Comparison of ENCODE assay signal across 1 cellular context in the genomic region with DNA sequence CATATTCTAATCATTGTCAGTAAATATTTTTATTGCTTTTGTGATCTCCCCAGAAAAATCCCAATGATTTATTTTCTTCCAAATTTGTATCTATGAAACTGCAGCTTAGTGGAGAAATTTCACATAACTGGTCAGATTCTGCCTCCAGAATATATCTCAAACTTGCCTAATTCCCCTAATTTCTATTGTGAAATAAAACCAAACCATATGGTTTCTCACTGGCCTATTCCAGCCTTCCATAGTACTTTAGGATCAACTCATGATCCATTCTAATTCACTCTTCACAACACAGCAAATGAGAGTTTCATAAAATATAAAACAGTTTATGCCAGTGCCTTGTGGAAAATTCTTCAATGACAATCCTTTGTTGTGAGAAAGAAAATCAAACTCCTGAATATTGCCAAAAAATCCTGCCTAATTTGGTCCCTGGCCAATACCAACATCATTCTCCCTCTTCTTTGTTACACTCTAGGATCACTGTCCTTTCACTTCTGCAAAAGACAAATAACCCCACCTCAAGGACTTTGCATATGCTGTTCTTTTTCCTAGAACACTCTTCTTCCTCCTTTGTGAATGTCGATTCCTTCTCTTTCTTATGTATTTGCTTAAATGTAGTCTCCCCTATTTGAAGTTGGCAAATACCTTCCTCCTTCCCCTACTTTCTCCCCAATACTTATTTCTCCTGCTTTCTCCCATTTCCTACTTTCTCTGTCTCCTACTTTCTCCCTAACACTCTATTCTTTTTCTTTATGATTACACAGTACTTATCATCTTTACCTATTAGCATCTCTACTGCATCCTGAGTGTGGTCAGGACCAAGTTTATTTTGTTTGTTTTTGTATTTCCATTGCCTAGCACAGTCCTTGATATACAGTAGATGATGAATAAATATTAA.
TF ChIP-seq lines count a peak whose summit lies in the region.

No MANE protein-coding gene starts in this region.

TF ChIP-seq in GM23338, 12 proteins besides CTCF, POLR2A, EP300 and RAD21 (continued from another document):
- TF ChIP-seq, protein P1, sequence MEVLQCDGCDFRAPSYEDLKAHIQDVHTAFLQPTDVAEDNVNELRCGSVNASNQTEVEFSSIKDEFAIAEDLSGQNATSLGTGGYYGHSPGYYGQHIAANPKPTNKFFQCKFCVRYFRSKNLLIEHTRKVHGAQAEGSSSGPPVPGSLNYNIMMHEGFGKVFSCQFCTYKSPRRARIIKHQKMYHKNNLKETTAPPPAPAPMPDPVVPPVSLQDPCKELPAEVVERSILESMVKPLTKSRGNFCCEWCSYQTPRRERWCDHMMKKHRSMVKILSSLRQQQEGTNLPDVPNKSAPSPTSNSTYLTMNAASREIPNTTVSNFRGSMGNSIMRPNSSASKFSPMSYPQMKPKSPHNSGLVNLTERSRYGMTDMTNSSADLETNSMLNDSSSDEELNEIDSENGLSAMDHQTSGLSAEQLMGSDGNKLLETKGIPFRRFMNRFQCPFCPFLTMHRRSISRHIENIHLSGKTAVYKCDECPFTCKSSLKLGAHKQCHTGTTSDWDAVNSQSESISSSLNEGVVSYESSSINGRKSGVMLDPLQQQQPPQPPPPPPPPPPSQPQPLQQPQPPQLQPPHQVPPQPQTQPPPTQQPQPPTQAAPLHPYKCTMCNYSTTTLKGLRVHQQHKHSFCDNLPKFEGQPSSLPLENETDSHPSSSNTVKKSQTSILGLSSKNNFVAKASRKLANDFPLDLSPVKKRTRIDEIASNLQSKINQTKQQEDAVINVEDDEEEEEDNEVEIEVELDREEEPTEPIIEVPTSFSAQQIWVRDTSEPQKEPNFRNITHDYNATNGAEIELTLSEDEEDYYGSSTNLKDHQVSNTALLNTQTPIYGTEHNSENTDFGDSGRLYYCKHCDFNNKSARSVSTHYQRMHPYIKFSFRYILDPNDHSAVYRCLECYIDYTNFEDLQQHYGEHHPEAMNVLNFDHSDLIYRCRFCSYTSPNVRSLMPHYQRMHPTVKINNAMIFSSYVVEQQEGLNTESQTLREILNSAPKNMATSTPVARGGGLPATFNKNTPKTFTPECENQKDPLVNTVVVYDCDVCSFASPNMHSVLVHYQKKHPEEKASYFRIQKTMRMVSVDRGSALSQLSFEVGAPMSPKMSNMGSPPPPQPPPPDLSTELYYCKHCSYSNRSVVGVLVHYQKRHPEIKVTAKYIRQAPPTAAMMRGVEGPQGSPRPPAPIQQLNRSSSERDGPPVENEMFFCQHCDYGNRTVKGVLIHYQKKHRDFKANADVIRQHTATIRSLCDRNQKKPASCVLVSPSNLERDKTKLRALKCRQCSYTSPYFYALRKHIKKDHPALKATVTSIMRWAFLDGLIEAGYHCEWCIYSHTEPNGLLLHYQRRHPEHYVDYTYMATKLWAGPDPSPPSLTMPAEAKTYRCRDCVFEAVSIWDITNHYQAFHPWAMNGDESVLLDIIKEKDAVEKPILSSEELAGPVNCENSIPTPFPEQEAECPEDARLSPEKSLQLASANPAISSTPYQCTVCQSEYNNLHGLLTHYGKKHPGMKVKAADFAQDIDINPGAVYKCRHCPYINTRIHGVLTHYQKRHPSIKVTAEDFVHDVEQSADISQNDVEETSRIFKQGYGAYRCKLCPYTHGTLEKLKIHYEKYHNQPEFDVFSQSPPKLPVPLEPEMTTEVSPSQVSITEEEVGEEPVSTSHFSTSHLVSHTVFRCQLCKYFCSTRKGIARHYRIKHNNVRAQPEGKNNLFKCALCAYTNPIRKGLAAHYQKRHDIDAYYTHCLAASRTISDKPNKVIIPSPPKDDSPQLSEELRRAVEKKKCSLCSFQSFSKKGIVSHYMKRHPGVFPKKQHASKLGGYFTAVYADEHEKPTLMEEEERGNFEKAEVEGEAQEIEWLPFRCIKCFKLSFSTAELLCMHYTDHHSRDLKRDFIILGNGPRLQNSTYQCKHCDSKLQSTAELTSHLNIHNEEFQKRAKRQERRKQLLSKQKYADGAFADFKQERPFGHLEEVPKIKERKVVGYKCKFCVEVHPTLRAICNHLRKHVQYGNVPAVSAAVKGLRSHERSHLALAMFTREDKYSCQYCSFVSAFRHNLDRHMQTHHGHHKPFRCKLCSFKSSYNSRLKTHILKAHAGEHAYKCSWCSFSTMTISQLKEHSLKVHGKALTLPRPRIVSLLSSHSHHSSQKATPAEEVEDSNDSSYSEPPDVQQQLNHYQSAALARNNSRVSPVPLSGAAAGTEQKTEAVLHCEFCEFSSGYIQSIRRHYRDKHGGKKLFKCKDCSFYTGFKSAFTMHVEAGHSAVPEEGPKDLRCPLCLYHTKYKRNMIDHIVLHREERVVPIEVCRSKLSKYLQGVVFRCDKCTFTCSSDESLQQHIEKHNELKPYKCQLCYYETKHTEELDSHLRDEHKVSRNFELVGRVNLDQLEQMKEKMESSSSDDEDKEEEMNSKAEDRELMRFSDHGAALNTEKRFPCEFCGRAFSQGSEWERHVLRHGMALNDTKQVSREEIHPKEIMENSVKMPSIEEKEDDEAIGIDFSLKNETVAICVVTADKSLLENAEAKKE (CRISPR knock-in tag; IDR thresholded peaks at IDR 0.05) = peak; percentile 21; the same call in 1 of the 2 replicates
